ENCODE assay signal across 26 cellular contexts in genomic region chr9:114031948-114032688, GRCh38. TPM values are rescaled to one million over a fixed set of nuclear protein-coding genes. Genes with fewer than 3 reads are reported as not detected.
A peak's percentile ranks its signal among the peaks of the same experiment; 100 is the strongest.
DNase-seq lines count a peak whose midpoint lies in the region; ATAC-seq and TF ChIP-seq lines count a peak whose summit lies in the region.
"Had no signal": no experiment of that assay in that cellular context is flagged by ENCODE, and none has a peak within 500 bp of the region (broad histone marks: within the 10 kb centered on the region; RNA-seq: fewer than 3 reads in every experiment).

No MANE protein-coding gene starts in this region.

- H3K4me3 ChIP-seq in colonic mucosa (no peak overlapping the region), tibial artery (no peak overlapping the region), Karpas-422 (ENCODE audit: low read length) (no peak overlapping the region), testis (no peak overlapping the region)
- H3K4me3 ChIP-seq: BLaER1 treated with 17β-estradiol and CSF1 and Interleukin-3, amounts not matched to agents 10 nM and 100 nM; psoas muscle had no signal

- H3K27ac ChIP-seq in colonic mucosa (no peak overlapping the region), tibial artery (no peak overlapping the region), Karpas-422 (ENCODE audit: low read length) (no peak overlapping the region), testis (no peak overlapping the region)
- H3K27ac ChIP-seq: psoas muscle had no signal

- no peaks in the 10 kb centered on the region for H4K20me1 ChIP-seq in Karpas-422 (ENCODE audit: insufficient read depth, low read depth, low read length)

- no peaks in the 10 kb centered on the region for H3K79me2 ChIP-seq in Karpas-422 (ENCODE audit: low read length)

- no peaks in the 10 kb centered on the region for H3K9me3 ChIP-seq in colonic mucosa
- peaks cover 0 to 5% (median 0%) of the 10 kb centered on the region in 3 donors for H3K9me3 ChIP-seq in tibial artery
- H3K9me3 ChIP-seq in Karpas-422 (ENCODE audit: low read length): no peaks in the 10 kb centered on the region
- H3K9me3 ChIP-seq in testis: no peaks in the 10 kb centered on the region
- H3K9me3 ChIP-seq: psoas muscle had no signal

- H3K27me3 ChIP-seq in colonic mucosa: no peaks in the 10 kb centered on the region
- no peaks in the 10 kb centered on the region for H3K27me3 ChIP-seq in tibial artery
- no peaks in the 10 kb centered on the region for H3K27me3 ChIP-seq in Karpas-422 (ENCODE audit: low read length)
- H3K27me3 ChIP-seq in testis: no peaks in the 10 kb centered on the region
- H3K27me3 ChIP-seq: BLaER1 treated with 17β-estradiol and CSF1 and Interleukin-3, amounts not matched to agents 10 nM and 100 nM had no signal

- no peak overlapping the region for H3K27ac Mint-ChIP-seq in activated CD4-positive, alpha-beta T cell treated with anti-CD3 and anti-CD28 coated beads, Interleukin-2, amount 10 ng/mL, durations not matched to agents 24 days and 14 days
- H3K27ac Mint-ChIP-seq: activated CD4-positive, alpha-beta T cell treated with anti-CD3 and anti-CD28 coated beads, Interleukin-2, amount 10 ng/mL, durations not matched to agents 7 days and 5 days had no signal

- no peaks in the 10 kb centered on the region for H3K4me1 Mint-ChIP-seq in activated CD4-positive, alpha-beta T cell treated with anti-CD3 and anti-CD28 coated beads, Interleukin-2, amount 10 ng/mL, durations not matched to agents 24 days and 14 days
- H3K4me1 Mint-ChIP-seq: activated CD4-positive, alpha-beta T cell treated with anti-CD3 and anti-CD28 coated beads, Interleukin-2, amount 10 ng/mL, durations not matched to agents 7 days and 5 days had no signal

- H3K9me3 Mint-ChIP-seq in activated CD4-positive, alpha-beta T cell treated with anti-CD3 and anti-CD28 coated beads, Interleukin-2, amount 10 ng/mL, durations not matched to agents 24 days and 14 days: no peaks in the 10 kb centered on the region
- H3K9me3 Mint-ChIP-seq: activated CD4-positive, alpha-beta T cell treated with anti-CD3 and anti-CD28 coated beads, Interleukin-2, amount 10 ng/mL, durations not matched to agents 7 days and 5 days had no signal

- no peak for TF ChIP-seq POLR2A in testis (IDR thresholded peaks at IDR 0.05)

- no peak overlapping the region for H2AFZ ChIP-seq in Karpas-422 (ENCODE audit: low read length)

- no peaks in the 10 kb centered on the region for H3K9me2 ChIP-seq in Karpas-422 (replicated peaks; ENCODE audit: insufficient read depth, low read length)

- TF ChIP-seq CTCF in colonic mucosa (IDR thresholded peaks at IDR 0.05) (no peak), tibial artery (IDR thresholded peaks at IDR 0.05) (no peak), testis (IDR thresholded peaks at IDR 0.05) (no peak)

- H3K4me1 ChIP-seq in colonic mucosa (no peaks in the 10 kb centered on the region), tibial artery (peaks cover 0 to 22% (median 4%) of the 10 kb centered on the region in 4 donors), Karpas-422 (ENCODE audit: low read length) (no peaks in the 10 kb centered on the region), testis (no peaks in the 10 kb centered on the region)

- no peaks in the 10 kb centered on the region for H3K36me3 ChIP-seq in colonic mucosa
- H3K36me3 ChIP-seq in tibial artery: peaks cover 24 to 91% (median 32%) of the 10 kb centered on the region in 3 donors
- H3K36me3 ChIP-seq in Karpas-422 (ENCODE audit: insufficient read depth, low read length): no peaks in the 10 kb centered on the region
- H3K36me3 ChIP-seq in testis (ENCODE audit: low read depth, missing control alignments): no peaks in the 10 kb centered on the region

- H3K36me3 Mint-ChIP-seq in activated CD4-positive, alpha-beta T cell treated with anti-CD3 and anti-CD28 coated beads, Interleukin-2, amount 10 ng/mL, durations not matched to agents 24 days and 14 days (ENCODE audit: low read depth): no peaks in the 10 kb centered on the region

- no peaks in the 10 kb centered on the region for H3K27me3 Mint-ChIP-seq in activated CD4-positive, alpha-beta T cell treated with anti-CD3 and anti-CD28 coated beads, Interleukin-2, amount 10 ng/mL, durations not matched to agents 24 days and 14 days
- H3K27me3 Mint-ChIP-seq: activated CD4-positive, alpha-beta T cell treated with anti-CD3 and anti-CD28 coated beads, Interleukin-2, amount 10 ng/mL, durations not matched to agents 7 days and 5 days had no signal

- intact Hi-C loops in activated CD4-positive, alpha-beta T cell treated with anti-CD3 and anti-CD28 coated beads, Interleukin-2, amount 10 ng/mL, durations not matched to agents 24 days and 14 days (cut with micrococcal nuclease): no loop called here
- intact Hi-C loops in colonic mucosa (cut with DNase I): loop anchor here (10.0 kb wide), 1 partner anchor 227 kb away; no protein-coding TSS in a partner anchor
- intact Hi-C loops in tibial artery (cut with DNase I; ENCODE audit: low total_unique reads): loop anchor here (5.0 kb wide), 3 partner anchors 220 to 350 kb away; no protein-coding TSS in a partner anchor
- intact Hi-C loops in testis (cut with DNase I; ENCODE audit: low total_unique reads): no loop called here

- H3K9ac ChIP-seq in colonic mucosa (ENCODE audit: low read depth in 2 of 2, low read length in 2 of 2) (no peak overlapping the region), Karpas-422 (ENCODE audit: low read length) (no peak overlapping the region)

- H3K4me3 Mint-ChIP-seq in activated CD4-positive, alpha-beta T cell treated with anti-CD3 and anti-CD28 coated beads, Interleukin-2, amount 10 ng/mL, durations not matched to agents 24 days and 14 days: no peak overlapping the region
- H3K4me3 Mint-ChIP-seq: activated CD4-positive, alpha-beta T cell treated with anti-CD3 and anti-CD28 coated beads, Interleukin-2, amount 10 ng/mL, durations not matched to agents 7 days and 5 days had no signal

- peak; percentile 43 for DNase-seq in activated CD4-positive, alpha-beta T cell treated with anti-CD3 and anti-CD28 coated beads, Interleukin-2, amount 10 ng/mL, durations not matched to agents 24 days and 14 days
- DNase-seq in activated CD4-positive, alpha-beta T cell treated with anti-CD3 and anti-CD28 coated beads, Interleukin-2, amount 50 U/mL, for 48 hours: no peak
- DNase-seq in colonic mucosa: peak; percentile 13
- DNase-seq in mesenteric fat pad (ENCODE audit: low spot score): peak; percentile 84
- DNase-seq in tibial artery: peak; percentile 7 to 58
- DNase-seq in Karpas-422: no peak
- DNase-seq in testis: no peak
- DNase-seq: activated CD4-positive, alpha-beta T cell treated with anti-CD3 and anti-CD28 coated beads, Interleukin-2, amount 10 ng/mL, durations not matched to agents 7 days and 5 days; cerebellar nuclear complex; effector CD4-positive, alpha-beta T cell; IMR-90; left ventricle myocardium superior; NCI-H1105; NCI-H2081; NCI-H446 treated with DMSO at 0.1 percent for 48 hours; psoas muscle; stimulated activated CD4-positive, alpha-beta T cell treated with anti-CD3 and anti-CD28 coated beads, Interleukin-1b, Interleukin-23, amount 100 ng/mL, for 48 hours had no signal

- no peak for ATAC-seq in GM18511 (IDR thresholded peaks at IDR 0.05; ENCODE audit: unreplicated experiment)
- ATAC-seq: left ventricle myocardium superior, psoas muscle, SK-N-SH treated with all-trans-retinoic acid at 6 μM for 48 hours had no signal

- H3K4me2 ChIP-seq in Karpas-422 (ENCODE audit: low read depth, low read length, poor library complexity, severe bottlenecking): no peak overlapping the region

- WGBS in testis, 2 donors: 81 to 82% methylated on average over 6 to 11 of the region's 11 CpGs

RNA-seq across cellular contexts. Expression of gene AMBP, which starts 46.0 kb away (rescaled TPM):
- total RNA-seq in activated CD4-positive, alpha-beta T cell treated with anti-CD3 and anti-CD28 coated beads, Interleukin-2, amount 10 ng/mL, durations not matched to agents 24 days and 14 days: not detected in 2 replicates
- total RNA-seq in colonic mucosa: 1 to 10 TPM; 1.5 to 5.7 TPM
- not detected for total RNA-seq in mesenteric fat pad
- not detected in 2 replicates for total RNA-seq in Karpas-422 (2014; rRNA removed; shearing (Covaris generic); ENCODE audit: low replicate concordance)
- total RNA-seq in testis: under 1 TPM; 0.47 to 0.68 TPM
- 0.88 TPM for polyA plus RNA-seq in testis (ENCODE audit: insufficient read depth, low read depth, low replicate concordance)
- total RNA-seq: A673; activated CD4-positive, alpha-beta T cell treated with anti-CD3 and anti-CD28 coated beads, Interleukin-2, amount 10 ng/mL, durations not matched to agents 7 days and 5 days; epithelial cell of proximal tubule; IMR-90; left ventricle myocardium superior; mononuclear cell; OCI-LY7; T-helper 2 cell treated with Interferon-gamma antibody and Interleukin-4, amounts not matched to agents 100 ng/mL and 5 ng/mL, for 36 hours; urinary bladder had no signal
- polyA plus RNA-seq: IMR-90, psoas muscle had no signal

Comparison
In these comparisons a context has a peak if more than half of its experiments do, and no peak if none do; other contexts are left out.
1. DNase-seq: peak in activated CD4-positive, alpha-beta T cell treated with anti-CD3 and anti-CD28 coated beads, Interleukin-2, amount 10 ng/mL, durations not matched to agents 24 days and 14 days (single experiment), colonic mucosa (single experiment), mesenteric fat pad (single experiment) and tibial artery (2 of 2); none in activated CD4-positive, alpha-beta T cell treated with anti-CD3 and anti-CD28 coated beads, Interleukin-2, amount 50 U/mL, for 48 hours (0 of 2), Karpas-422 (single experiment) and testis (single experiment).
2. intact Hi-C loops: an anchor here in colonic mucosa (10.0 kb wide) and tibial artery (5.0 kb wide); none called in activated CD4-positive, alpha-beta T cell treated with anti-CD3 and anti-CD28 coated beads, Interleukin-2, amount 10 ng/mL, durations not matched to agents 24 days and 14 days and testis.